19 cellular contexts compared by ENCODE assay signal in genomic region chr5:141483842-141484241, GRCh38. TPM values are rescaled to one million over a fixed set of nuclear protein-coding genes. Genes with fewer than 3 reads are reported as not detected.
DNase-seq lines count a peak whose midpoint lies in the region; ATAC-seq, FAIRE-seq and TF ChIP-seq lines count a peak whose summit lies in the region.
"Had no signal": no experiment of that assay in that cellular context is flagged by ENCODE, and none has a peak within 500 bp of the region (broad histone marks: within the 10 kb centered on the region; RNA-seq: fewer than 3 reads in every experiment).

No MANE protein-coding gene starts in this region.

- H3K4me1 ChIP-seq in BE2C (no peaks in the 10 kb centered on the region; the same call in none of the 2 replicates), GM23248 (ENCODE audit: insufficient read depth) (peaks cover 35% of the 10 kb centered on the region), astrocyte (ENCODE audit: insufficient read depth, low read length) (peaks cover 23% of the 10 kb centered on the region)

- H3K9ac ChIP-seq in GM23248 (no peak overlapping the region), astrocyte (ENCODE audit: low read length) (no peak overlapping the region)

- H3K27ac ChIP-seq in GM23248, result no peak overlapping the region
- no peak overlapping the region for H3K27ac ChIP-seq in astrocyte (ENCODE audit: low read depth, low read length)
- H3K27ac ChIP-seq: body of pancreas, foreskin keratinocyte had no signal

- H3K36me3 Mint-ChIP-seq in astrocyte (ENCODE audit: low read depth, unreplicated experiment), result peaks cover 35% of the 10 kb centered on the region
- no peaks in the 10 kb centered on the region for H3K36me3 Mint-ChIP-seq in stimulated activated memory B cell treated with anti-CD40 and anti-IgM and Interleukin-4, amounts not matched to agents 10 μg/mL and 1 μg/mL and 100 μg/mL, for 72 hours

- H3K9me3 ChIP-seq in BE2C (no peaks in the 10 kb centered on the region), GM23248 (ENCODE audit: low read depth) (no peaks in the 10 kb centered on the region), astrocyte (ENCODE audit: insufficient read depth, low read depth, low read length) (no peaks in the 10 kb centered on the region)
- H3K9me3 ChIP-seq: body of pancreas had no signal

- in situ Hi-C loops in GM23248 (cut with MboI), result no loop called here

- H3K27me3 ChIP-seq in BE2C, result no peaks in the 10 kb centered on the region
- H3K27me3 ChIP-seq in GM23248 (replicated peaks; ENCODE audit: insufficient read depth), result no peaks in the 10 kb centered on the region
- no peaks in the 10 kb centered on the region for H3K27me3 ChIP-seq in astrocyte (ENCODE audit: insufficient read depth, low read length)
- H3K27me3 ChIP-seq: body of pancreas, foreskin keratinocyte had no signal

- H3K9me2 ChIP-seq in GM23248 (ENCODE audit: insufficient read depth), result no peaks in the 10 kb centered on the region

- TF ChIP-seq CTCF in BE2C (IDR thresholded peaks at IDR 0.05; ENCODE audit: low read depth, low read length), result no peak
- no peak for TF ChIP-seq CTCF in astrocyte (IDR thresholded peaks at IDR 0.05; ENCODE audit: insufficient read depth, low read depth, low read length)

- ATAC-seq in stimulated activated memory B cell treated with anti-CD40 and anti-IgM and Interleukin-4, amounts not matched to agents 10 μg/mL and 1 μg/mL and 100 μg/mL, for 72 hours, result no peak
- ATAC-seq: activated CD8-positive, alpha-beta T cell treated with anti-CD3 and anti-CD28 coated beads for 36 hours; body of pancreas; foreskin keratinocyte had no signal

- no peaks in the 10 kb centered on the region for H3K27me3 Mint-ChIP-seq in astrocyte (ENCODE audit: low read depth, unreplicated experiment)
- H3K27me3 Mint-ChIP-seq in stimulated activated memory B cell treated with anti-CD40 and anti-IgM and Interleukin-4, amounts not matched to agents 10 μg/mL and 1 μg/mL and 100 μg/mL, for 72 hours, result peaks cover 73% of the 10 kb centered on the region

- H3K9me3 Mint-ChIP-seq in astrocyte (ENCODE audit: unreplicated experiment), result no peaks in the 10 kb centered on the region
- no peaks in the 10 kb centered on the region for H3K9me3 Mint-ChIP-seq in stimulated activated memory B cell treated with anti-CD40 and anti-IgM and Interleukin-4, amounts not matched to agents 10 μg/mL and 1 μg/mL and 100 μg/mL, for 72 hours
- H3K9me3 Mint-ChIP-seq: activated CD8-positive, alpha-beta T cell treated with anti-CD3 and anti-CD28 coated beads for 36 hours had no signal

- DNase-seq in BE2C (no peak), GM23248 (no peak), astrocyte (ENCODE audit: low read depth) (no peak), medulla oblongata (ENCODE audit: extremely low spot score) (peak; percentile 10), hepatic stellate cell (ENCODE audit: low spot score) (no peak), HK-2 (ENCODE audit: unreplicated experiment) (no peak)
- no peak for DNase-seq in activated CD8-positive, alpha-beta memory T cell treated with anti-CD3 and anti-CD28 coated beads, Interleukin-2, amount 50 U/mL, for 48 hours
- DNase-seq: activated CD8-positive, alpha-beta T cell treated with anti-CD3 and anti-CD28 coated beads for 36 hours; activated effector memory CD4-positive, alpha-beta T cell treated with anti-CD3 and anti-CD28 coated beads, Interleukin-2, amount 50 U/mL, for 16 hours; body of pancreas; DMS 273 treated with DMSO at 0.1 percent for 48 hours; effector CD8-positive, alpha-beta T cell; foreskin keratinocyte; NCI-H1048; NK-92 treated with Interleukin-12 subunit alpha and Interleukin-12 subunit beta, amount 100 ng/mL, for 24 hours; retina; stimulated activated CD4-positive, alpha-beta T cell treated with anti-CD3 and anti-CD28 coated beads, Interleukin-2, amount 100 ng/mL, for 24 hours had no signal

- 55 to 66% methylated on average over 3 of the region's 3 CpGs for WGBS in GM23248 (ENCODE audit: low coverage in 1 of 2, low lambda C conversion rate in 2 of 2, missing lambda C conversion rate in 2 of 2), 2 experiments

- peaks cover 92% of the 10 kb centered on the region for H3K79me2 ChIP-seq in GM23248 (ENCODE audit: insufficient read depth)
- peaks cover 81% of the 10 kb centered on the region for H3K79me2 ChIP-seq in astrocyte (ENCODE audit: insufficient read depth, low read length)

- H3K4me2 ChIP-seq in GM23248 (ENCODE audit: unreplicated experiment) (no peak overlapping the region), astrocyte (ENCODE audit: low read length) (peak overlapping the region; percentile 83)

- peak overlapping the region; percentile 78 for H3K4me3 ChIP-seq in BE2C (ENCODE audit: low read depth, low read length)
- H3K4me3 ChIP-seq in GM23248, result peak overlapping the region; percentile 67
- no peak overlapping the region for H3K4me3 ChIP-seq in astrocyte (ENCODE audit: insufficient read depth, low read depth, low read length)
- H3K4me3 ChIP-seq: body of pancreas had no signal

- H3K36me3 ChIP-seq in BE2C (peaks cover 38% of the 10 kb centered on the region), GM23248 (ENCODE audit: low read depth) (no peaks in the 10 kb centered on the region), astrocyte (ENCODE audit: insufficient read depth, low read length) (no peaks in the 10 kb centered on the region)

- no peak for FAIRE-seq in astrocyte (lab: Jason Lieb, UNC)
- FAIRE-seq: islet of Langerhans had no signal

- no peak overlapping the region for H2AFZ ChIP-seq in GM23248
- H2AFZ ChIP-seq in astrocyte (ENCODE audit: low read depth, low read length), result no peak overlapping the region

- H3K27ac Mint-ChIP-seq in astrocyte (ENCODE audit: unreplicated experiment), result no peak overlapping the region
- no peak overlapping the region for H3K27ac Mint-ChIP-seq in stimulated activated memory B cell treated with anti-CD40 and anti-IgM and Interleukin-4, amounts not matched to agents 10 μg/mL and 1 μg/mL and 100 μg/mL, for 72 hours
- H3K27ac Mint-ChIP-seq: activated CD8-positive, alpha-beta T cell treated with anti-CD3 and anti-CD28 coated beads for 36 hours had no signal

- H3K4me3 Mint-ChIP-seq in astrocyte (ENCODE audit: unreplicated experiment), result no peak overlapping the region
- no peak overlapping the region for H3K4me3 Mint-ChIP-seq in stimulated activated memory B cell treated with anti-CD40 and anti-IgM and Interleukin-4, amounts not matched to agents 10 μg/mL and 1 μg/mL and 100 μg/mL, for 72 hours
- H3K4me3 Mint-ChIP-seq: activated CD8-positive, alpha-beta T cell treated with anti-CD3 and anti-CD28 coated beads for 36 hours had no signal

- H4K20me1 ChIP-seq in GM23248 (ENCODE audit: insufficient read depth), result 0 out of 2 replicates have a peak, but pooled peaks cover 3% of the 10 kb centered on the region
- H4K20me1 ChIP-seq in astrocyte (ENCODE audit: insufficient read depth, low read length), result peaks cover 91% of the 10 kb centered on the region

- H3K4me1 Mint-ChIP-seq in astrocyte (ENCODE audit: low read depth, unreplicated experiment), result peaks cover 32% of the 10 kb centered on the region
- H3K4me1 Mint-ChIP-seq in stimulated activated memory B cell treated with anti-CD40 and anti-IgM and Interleukin-4, amounts not matched to agents 10 μg/mL and 1 μg/mL and 100 μg/mL, for 72 hours, result peaks cover 16% of the 10 kb centered on the region

- H3F3A ChIP-seq in GM23248 (ENCODE audit: insufficient read depth), result peaks cover 18% of the 10 kb centered on the region

RNA-seq across cellular contexts. Expression of gene PCDHGC4, which starts 1.0 kb away (rescaled TPM):
- 8.0 TPM for polyA plus RNA-seq in BE2C (2012; ENCODE audit: insufficient read depth, insufficient read length, low read depth)
- total RNA-seq in GM23248 (2014; rRNA removed; shearing (Covaris generic)), result 0.38 and 0.54 TPM in 2 replicates
- 0.11 and 0.16 TPM in 2 replicates for polyA plus RNA-seq in GM23248 (2016; fragmentation: Nextera tagmentation; extraction: Ambion mirVana)
- 6.6 and 7.4 TPM in 2 replicates for total RNA-seq in astrocyte
- total RNA-seq: activated CD8-positive, alpha-beta T cell treated with anti-CD3 and anti-CD28 coated beads for 36 hours had no signal

RNA-seq across cellular contexts. Expression of gene PCDHGC5, which starts 5.0 kb away (rescaled TPM):
- 12.3 TPM for polyA plus RNA-seq in BE2C (2012; ENCODE audit: insufficient read depth, insufficient read length, low read depth)
- total RNA-seq in GM23248 (2014; rRNA removed; shearing (Covaris generic)), result 2.2 and 3.2 TPM in 2 replicates
- 1.8 and 2.5 TPM in 2 replicates for polyA plus RNA-seq in GM23248 (2016; fragmentation: Nextera tagmentation; extraction: Ambion mirVana)
- total RNA-seq in astrocyte, result 7.7 and 10.9 TPM in 2 replicates
- total RNA-seq: activated CD8-positive, alpha-beta T cell treated with anti-CD3 and anti-CD28 coated beads for 36 hours had no signal

RNA-seq across cellular contexts. Expression of gene PCDHGC3, which starts 8.1 kb away (rescaled TPM):
- polyA plus RNA-seq in BE2C (2012; ENCODE audit: insufficient read depth, insufficient read length, low read depth), result 140 TPM
- 44.6 and 53.1 TPM in 2 replicates for total RNA-seq in GM23248 (2014; rRNA removed; shearing (Covaris generic))
- polyA plus RNA-seq in GM23248 (2016; fragmentation: Nextera tagmentation; extraction: Ambion mirVana), result 74.4 and 77.4 TPM in 2 replicates
- total RNA-seq in astrocyte, result 84.7 and 100.0 TPM in 2 replicates
- total RNA-seq: activated CD8-positive, alpha-beta T cell treated with anti-CD3 and anti-CD28 coated beads for 36 hours had no signal

RNA-seq across cellular contexts. Expression of gene PCDHGA12, which starts 53.5 kb away (rescaled TPM):
- polyA plus RNA-seq in BE2C (2012; ENCODE audit: insufficient read depth, insufficient read length, low read depth), result 2.4 TPM
- 8.6 and 10.9 TPM in 2 replicates for total RNA-seq in GM23248 (2014; rRNA removed; shearing (Covaris generic))
- 6.7 and 8.5 TPM in 2 replicates for polyA plus RNA-seq in GM23248 (2016; fragmentation: Nextera tagmentation; extraction: Ambion mirVana)
- 1.2 and 1.6 TPM in 2 replicates for total RNA-seq in astrocyte
- total RNA-seq: activated CD8-positive, alpha-beta T cell treated with anti-CD3 and anti-CD28 coated beads for 36 hours had no signal
